In genomic region chr16:75279277-75279676, GRCh38 we compare ENCODE assay signal across 13 cellular contexts. TPM values are rescaled to one million over a fixed set of nuclear protein-coding genes. Genes with fewer than 3 reads are reported as not detected.
A peak's percentile ranks its signal among the peaks of the same experiment; 100 is the strongest.
DNase-seq lines count a peak whose midpoint lies in the region; ATAC-seq and TF ChIP-seq lines count a peak whose summit lies in the region.
"Had no signal": no experiment of that assay in that cellular context is flagged by ENCODE, and none has a peak within 500 bp of the region (broad histone marks: within the 10 kb centered on the region; RNA-seq: fewer than 3 reads in every experiment).

No MANE protein-coding gene starts in this region.

- no peak overlapping the region for H3K14ac ChIP-seq in H9 (ENCODE audit: insufficient read depth, low read length)

- H3K9me3 ChIP-seq in H9 (ENCODE audit: control insufficient read depth, low read depth, low read length), result no peaks in the 10 kb centered on the region

- H3K4ac ChIP-seq in H9 (ENCODE audit: low read depth, low read length), result no peak overlapping the region

- no peak overlapping the region for H2BK20ac ChIP-seq in H9 (ENCODE audit: low read depth, low read length, poor library complexity, severe bottlenecking)

- H3K79me2 ChIP-seq in H9 (ENCODE audit: insufficient read depth, low read length), result no peaks in the 10 kb centered on the region

- H2BK120ac ChIP-seq in H9 (ENCODE audit: low read depth, low read length, poor library complexity, severe bottlenecking), result no peak overlapping the region

- H4K8ac ChIP-seq in H9 (replicated peaks; ENCODE audit: insufficient read length, low read depth, low read length), result no peak overlapping the region

- no peak overlapping the region for H2BK12ac ChIP-seq in H9 (ENCODE audit: insufficient read length, low read depth, low read length)

- H3K9me3 Mint-ChIP-seq in H9, result no peaks in the 10 kb centered on the region
- no peaks in the 10 kb centered on the region for H3K9me3 Mint-ChIP-seq in brain
- H3K9me3 Mint-ChIP-seq in neural crest cell, result no peaks in the 10 kb centered on the region
- no peaks in the 10 kb centered on the region for H3K9me3 Mint-ChIP-seq in type B pancreatic cell
- H3K9me3 Mint-ChIP-seq: activated naive CD8-positive, alpha-beta T cell treated with anti-CD3 and anti-CD28 coated beads, Interleukin-2, amount 50 U/mL, for 24 hours had no signal

- H3T11ph ChIP-seq in H9 (ENCODE audit: low read length), result no peak overlapping the region

- H3K27ac Mint-ChIP-seq in H9 (peak overlapping the region in 2 of 3 experiments; percentile 20 to 78; a peak in 3 of 7 replicates), brain (peak overlapping the region in 4 of 5 experiments; percentile 1 to 28 (median 16)), neural crest cell (ENCODE audit: unreplicated experiment) (peak overlapping the region; percentile 43), type B pancreatic cell (no peak overlapping the region)
- H3K27ac Mint-ChIP-seq: activated naive CD8-positive, alpha-beta T cell treated with anti-CD3 and anti-CD28 coated beads, Interleukin-2, amount 50 U/mL, for 24 hours had no signal

- no peak overlapping the region for H2BK15ac ChIP-seq in H9 (ENCODE audit: low read depth, low read length)

- no peaks in the 10 kb centered on the region for H4K20me1 ChIP-seq in H9 (ENCODE audit: control insufficient read depth, insufficient read depth, insufficient read length)

- H2BK5ac ChIP-seq in H9 (ENCODE audit: insufficient read length, low read length), result no peak overlapping the region

- no peak overlapping the region for H4K5ac ChIP-seq in H9 (ENCODE audit: insufficient read length, low read depth, low read length)

- TF ChIP-seq CTCF in H9 (conservative IDR thresholded peaks at IDR 0.05) (no peak), brain (conservative IDR thresholded peaks at IDR 0.05) (no peak), neural crest cell (conservative IDR thresholded peaks at IDR 0.05) (no peak), type B pancreatic cell (conservative IDR thresholded peaks at IDR 0.05) (no peak)

- no peaks in the 10 kb centered on the region for H3K27me3 ChIP-seq in H9 (ENCODE audit: insufficient read depth, low read length)

- peaks cover 4% of the 10 kb centered on the region for H3K27me3 Mint-ChIP-seq in H9 (ENCODE audit: low read depth)
- H3K27me3 Mint-ChIP-seq in brain, result peaks cover 2% of the 10 kb centered on the region
- H3K27me3 Mint-ChIP-seq in neural crest cell (ENCODE audit: low read depth), result no peaks in the 10 kb centered on the region
- no peaks in the 10 kb centered on the region for H3K27me3 Mint-ChIP-seq in type B pancreatic cell

- no peak overlapping the region for H4K91ac ChIP-seq in H9 (ENCODE audit: insufficient read length, low read depth, low read length)

- H3K4me3 Mint-ChIP-seq in H9 (no peak overlapping the region; a peak in 1 of 5 replicates), brain (no peak overlapping the region), neural crest cell (no peak overlapping the region), type B pancreatic cell (no peak overlapping the region)
- H3K4me3 Mint-ChIP-seq: activated naive CD8-positive, alpha-beta T cell treated with anti-CD3 and anti-CD28 coated beads, Interleukin-2, amount 50 U/mL, for 24 hours had no signal

- WGBS in H9 (ENCODE audit: extremely low coverage, insufficient read length, low lambda C conversion rate), result no CpG with 5 or more reads among the region's 10 CpGs

- H3K79me1 ChIP-seq in H9 (ENCODE audit: insufficient read depth, low read depth, low read length, poor library complexity, severe bottlenecking), result no peaks in the 10 kb centered on the region

- ATAC-seq in GM19467 (IDR thresholded peaks at IDR 0.05; ENCODE audit: unreplicated experiment), result no peak
- ATAC-seq: activated naive CD8-positive, alpha-beta T cell treated with anti-CD3 and anti-CD28 coated beads, Interleukin-2, amount 50 U/mL, for 24 hours had no signal

- H3K4me1 Mint-ChIP-seq in H9 (peaks cover 6 to 7% of the 10 kb centered on the region in 2 experiments), brain (peaks cover 37% of the 10 kb centered on the region), neural crest cell (peaks cover 8% of the 10 kb centered on the region), type B pancreatic cell (ENCODE audit: unreplicated experiment) (peaks cover 11% of the 10 kb centered on the region)
- H3K4me1 Mint-ChIP-seq: activated naive CD8-positive, alpha-beta T cell treated with anti-CD3 and anti-CD28 coated beads, Interleukin-2, amount 50 U/mL, for 24 hours had no signal

- H3K4me1 ChIP-seq in H9 (ENCODE audit: insufficient read depth, low read length), result no peaks in the 10 kb centered on the region

- no peak overlapping the region for H3K23ac ChIP-seq in H9 (ENCODE audit: insufficient read length, low read depth, low read length)

- no peak overlapping the region for H2AFZ ChIP-seq in H9 (ENCODE audit: low read length)

- no peaks in the 10 kb centered on the region for H3K23me2 ChIP-seq in H9 (ENCODE audit: insufficient read length, low read depth, low read length, poor library complexity, severe bottlenecking)

- DNase-seq in H9, result no peak
- peak; percentile 25 to 76 for DNase-seq in NCI-H446 (lab: John Stamatoyannopoulos, UW)
- no peak for DNase-seq in neural crest cell (ENCODE audit: low read depth, low spot score)
- DNase-seq in type B pancreatic cell (ENCODE audit: extremely low spot score, unreplicated experiment), result no peak
- no peak for DNase-seq in COLO829 (ENCODE audit: low spot score)
- no peak for DNase-seq in activated CD8-positive, alpha-beta memory T cell treated with anti-CD3 and anti-CD28 coated beads, Interleukin-2, amount 50 U/mL, for 48 hours
- DNase-seq: activated naive CD8-positive, alpha-beta T cell treated with anti-CD3 and anti-CD28 coated beads, Interleukin-2, amount 50 U/mL, for 24 hours; foreskin melanocyte; Karpas-422 had no signal

- no peak overlapping the region for H3K18ac ChIP-seq in H9 (ENCODE audit: insufficient read length, low read depth, low read length)

- H3K36me3 Mint-ChIP-seq in H9 (ENCODE audit: insufficient read depth in 1 of 3, low read depth in 3 of 3) (no peaks in the 10 kb centered on the region; a peak in 1 of 7 replicates), brain (peaks cover 14% of the 10 kb centered on the region), neural crest cell (ENCODE audit: low read depth) (no peaks in the 10 kb centered on the region), type B pancreatic cell (peaks cover 3% of the 10 kb centered on the region)

- no peak overlapping the region for H3K4me2 ChIP-seq in H9 (ENCODE audit: insufficient read depth, insufficient read length, low read length)

- H3K9ac ChIP-seq in H9 (ENCODE audit: extremely low read depth, insufficient read length, low read length), result no peak overlapping the region

- no peak overlapping the region for H2AK5ac ChIP-seq in H9 (ENCODE audit: insufficient read length, low read length)

- no peak overlapping the region for H3K56ac ChIP-seq in H9 (ENCODE audit: insufficient read length, low read depth, low read length)

- H3K27ac ChIP-seq in H9 (ENCODE audit: insufficient read length, low read depth, low read length), result no peak overlapping the region
- H3K27ac ChIP-seq: C4-2B, VCaP had no signal

RNA-seq across cellular contexts. Expression of gene BCAR1, which starts 27.9 kb away (rescaled TPM):
- total RNA-seq in H9 (2021), result 97.1 and 102 TPM in 2 replicates
- polyA plus RNA-seq in brain (ENCODE audit: insufficient read depth, low read depth, low replicate concordance), result 76.8 TPM
- 63.8 and 64.0 TPM in 2 replicates for total RNA-seq in neural crest cell
- 67.2 and 73.0 TPM in 2 replicates for total RNA-seq in type B pancreatic cell (ENCODE audit: low replicate concordance)

Comparison
In these comparisons a context has a peak if more than half of its experiments do, and no peak if none do; other contexts are left out.
1. DNase-seq: peak in NCI-H446 (2 of 2); none in H9 (single experiment), neural crest cell (single experiment), type B pancreatic cell (single experiment), COLO829 (single experiment) and activated CD8-positive, alpha-beta memory T cell treated with anti-CD3 and anti-CD28 coated beads, Interleukin-2, amount 50 U/mL, for 48 hours (single experiment).